ENCODE assay signal across 13 cellular contexts in genomic region chr14:98819867-98820206, GRCh38.
DNase-seq lines count a peak whose midpoint lies in the region; ATAC-seq and TF ChIP-seq lines count a peak whose summit lies in the region.
"Had no signal": no experiment of that assay in that cellular context is flagged by ENCODE, and none has a peak within 500 bp of the region (broad histone marks: within the 10 kb centered on the region; RNA-seq: fewer than 3 reads in every experiment).

No MANE protein-coding gene starts in this region.

- no peaks in the 10 kb centered on the region for H4K20me1 ChIP-seq in GM23338 (replicated peaks; ENCODE audit: insufficient read depth)

- no peaks in the 10 kb centered on the region for H3F3A ChIP-seq in GM23338 (replicated peaks; ENCODE audit: low read depth)

- H3K27ac Mint-ChIP-seq in GM23338 (peak overlapping the region; percentile 97), mesothelial cell of epicardium (peak overlapping the region; percentile 90)
- no peak overlapping the region for H3K27ac Mint-ChIP-seq in CD4-positive, alpha-beta T cell

- peak overlapping the region; percentile 90 for H3K27ac ChIP-seq in GM23338 (ENCODE audit: low read depth)
- no peak overlapping the region for H3K27ac ChIP-seq in CD4-positive, alpha-beta T cell (ENCODE audit: low read depth, low read length)
- H3K27ac ChIP-seq: A549, C4-2B, PC-9 had no signal

- TF ChIP-seq CTCF in GM23338 (conservative IDR thresholded peaks at IDR 0.05; ENCODE audit: low read depth in 2 of 2) (no peak), mesothelial cell of epicardium (IDR thresholded peaks at IDR 0.05; ENCODE audit: unreplicated experiment) (no peak)
- TF ChIP-seq CTCF in CD4-positive, alpha-beta T cell (IDR thresholded peaks at IDR 0.05): no peak

- H3K4me3 ChIP-seq in GM23338: peak overlapping the region; percentile 15; the same call in 1 of the 2 replicates
- H3K4me3 ChIP-seq: A549, PC-9 had no signal

- H3K27me3 Mint-ChIP-seq in GM23338 (ENCODE audit: insufficient read depth, low read depth, poor library complexity) (peaks cover 11% of the 10 kb centered on the region), mesothelial cell of epicardium (ENCODE audit: low read depth) (peaks cover 12% of the 10 kb centered on the region)
- no peaks in the 10 kb centered on the region for H3K27me3 Mint-ChIP-seq in CD4-positive, alpha-beta T cell

- DNase-seq in GM23338 (ENCODE audit: low spot score) (peak; percentile 82), NCI-H510A (lab: John Stamatoyannopoulos, UW) (peak; percentile 46), iPS DF 19.7 (ENCODE audit: low read depth, low spot score) (peak; percentile 82), mesothelial cell of epicardium (ENCODE audit: low spot score in 2 of 2, unreplicated experiment in 2 of 2) (no peak)
- DNase-seq in CD4-positive, alpha-beta T cell: no peak
- DNase-seq: NCI-H1436, NCI-H2081, PC-9 had no signal

- POLR2A ChIA-PET in CD4-positive, alpha-beta T cell (lab: Charles Lee): no interaction called here

- H3K36me3 ChIP-seq in GM23338 (ENCODE audit: insufficient read depth): no peaks in the 10 kb centered on the region

- H3K4me1 ChIP-seq in GM23338 (ENCODE audit: insufficient read depth): peaks cover 23% of the 10 kb centered on the region
- H3K4me1 ChIP-seq: A549 had no signal

- no peaks in the 10 kb centered on the region for H3K9me3 ChIP-seq in CD4-positive, alpha-beta T cell (ENCODE audit: control insufficient read depth, low read length)
- H3K9me3 ChIP-seq: A549 had no signal

- no peak overlapping the region for H2AFZ ChIP-seq in GM23338
- H2AFZ ChIP-seq: PC-9 had no signal

- H3K27me3 ChIP-seq in GM23338 (ENCODE audit: insufficient read depth): no peaks in the 10 kb centered on the region
- H3K27me3 ChIP-seq in CD4-positive, alpha-beta T cell (ENCODE audit: control insufficient read depth, insufficient read depth, low read length): no peaks in the 10 kb centered on the region

- no peaks in the 10 kb centered on the region for H3K79me2 ChIP-seq in GM23338 (replicated peaks; ENCODE audit: insufficient read depth)

- H3K36me3 Mint-ChIP-seq in GM23338 (ENCODE audit: low read depth): peaks cover 13% of the 10 kb centered on the region; the same call in 2 of the 3 replicates
- no peaks in the 10 kb centered on the region for H3K36me3 Mint-ChIP-seq in mesothelial cell of epicardium
- no peaks in the 10 kb centered on the region for H3K36me3 Mint-ChIP-seq in CD4-positive, alpha-beta T cell (ENCODE audit: low read depth)

- H3K9me3 Mint-ChIP-seq in GM23338 (peaks cover 6% of the 10 kb centered on the region; the same call in 1 of the 3 replicates), mesothelial cell of epicardium (no peaks in the 10 kb centered on the region)
- H3K9me3 Mint-ChIP-seq in CD4-positive, alpha-beta T cell: peaks cover 2% of the 10 kb centered on the region

- H3K4me3 Mint-ChIP-seq in GM23338: 0 out of 3 replicates have a peak overlapping the region, but pooled peaks have one; percentile 13
- H3K4me3 Mint-ChIP-seq in mesothelial cell of epicardium: no peak overlapping the region
- no peak overlapping the region for H3K4me3 Mint-ChIP-seq in CD4-positive, alpha-beta T cell

- peaks cover 19% of the 10 kb centered on the region for H3K9me2 ChIP-seq in GM23338 (ENCODE audit: insufficient read depth)

- CTCF ChIA-PET in CD4-positive, alpha-beta T cell (lab: Charles Lee): no interaction called here

- peak overlapping the region; percentile 55 for H3K4me2 ChIP-seq in GM23338
- H3K4me2 ChIP-seq: A549, PC-9 had no signal

- intact Hi-C loops in CD4-positive, alpha-beta T cell (cut with DNase I, micrococcal nuclease): no loop called here

- ATAC-seq in GM23338 (peak; percentile 74), HG03442 (IDR thresholded peaks at IDR 0.05; ENCODE audit: unreplicated experiment) (no peak), GM18502 (IDR thresholded peaks at IDR 0.05; ENCODE audit: poor library complexity, unreplicated experiment) (no peak), GM18909 (IDR thresholded peaks at IDR 0.05; ENCODE audit: poor library complexity, unreplicated experiment) (no peak)
- ATAC-seq in CD4-positive, alpha-beta T cell (ENCODE audit: poor library complexity): no peak
- ATAC-seq: A549 had no signal

- H3K4me1 Mint-ChIP-seq in GM23338 (peaks cover 35% of the 10 kb centered on the region), mesothelial cell of epicardium (peaks cover 48% of the 10 kb centered on the region)
- peaks cover 10% of the 10 kb centered on the region for H3K4me1 Mint-ChIP-seq in CD4-positive, alpha-beta T cell (ENCODE audit: low read depth)

TF ChIP-seq in GM23338, 12 proteins besides CTCF, POLR2A, EP300 and RAD21 (continues in another document):
- TF ChIP-seq REST (IDR thresholded peaks at IDR 0.05; ENCODE audit: unreplicated experiment): no peak
- no peak for TF ChIP-seq ETS1 (IDR thresholded peaks at IDR 0.05)
- TF ChIP-seq JUNB (IDR thresholded peaks at IDR 0.05; ENCODE audit: unreplicated experiment): no peak

Comparison
In these comparisons a context has a peak if more than half of its experiments do, and no peak if none do; other contexts are left out.
1. DNase-seq: peak in GM23338 (single experiment), NCI-H510A (single experiment) and iPS DF 19.7 (single experiment); none in mesothelial cell of epicardium (0 of 2) and CD4-positive, alpha-beta T cell (0 of 10).